19 cellular contexts compared by ENCODE assay signal in genomic region chrX:2967012-2967411, GRCh38. TPM values are rescaled to one million over a fixed set of nuclear protein-coding genes. Genes with fewer than 3 reads are reported as not detected.
DNase-seq lines count a peak whose midpoint lies in the region; ATAC-seq, FAIRE-seq and TF ChIP-seq lines count a peak whose summit lies in the region.
"Had no signal": no experiment of that assay in that cellular context is flagged by ENCODE, and none has a peak within 500 bp of the region (broad histone marks: within the 10 kb centered on the region; RNA-seq: fewer than 3 reads in every experiment).

No MANE protein-coding gene starts in this region.

- no peak overlapping the region for H2AFZ ChIP-seq in PC-3 (ENCODE audit: low read length)

- no peak for FAIRE-seq in pancreas (lab: Jason Lieb, UNC)
- FAIRE-seq: GM12892 had no signal

- H3K27ac ChIP-seq in PC-3 (ENCODE audit: low read length) (no peak overlapping the region), pancreas (no peak overlapping the region)
- H3K27ac ChIP-seq: 22Rv1 had no signal

- no peak overlapping the region for H3K9ac ChIP-seq in PC-3 (ENCODE audit: low read length)

- H3K4me1 ChIP-seq in PC-3 (ENCODE audit: insufficient read depth, low read length): no peaks in the 10 kb centered on the region; the same call in 1 of the 2 replicates
- peaks cover 0 to 22% (median 11%) of the 10 kb centered on the region in 3 donors for H3K4me1 ChIP-seq in pancreas

- CTCF ChIA-PET in PC-3 (lab: Charles Lee): no interaction called here

- H3K4me3 ChIP-seq in PC-3 (ENCODE audit: low read length): no peak overlapping the region
- H3K4me3 ChIP-seq in pancreas: no peak overlapping the region

- H3K27me3 ChIP-seq in PC-3 (ENCODE audit: low read length) (no peaks in the 10 kb centered on the region), pancreas (no peaks in the 10 kb centered on the region)

- H3K9me3 ChIP-seq in PC-3 (ENCODE audit: low read length) (no peaks in the 10 kb centered on the region), pancreas (no peaks in the 10 kb centered on the region)

- H3F3A ChIP-seq in PC-3 (ENCODE audit: low read length, unreplicated experiment): no peaks in the 10 kb centered on the region

- no peaks in the 10 kb centered on the region for H4K20me1 ChIP-seq in PC-3 (ENCODE audit: low read length)

- H3K36me3 ChIP-seq in PC-3 (ENCODE audit: low read depth, low read length) (no peaks in the 10 kb centered on the region), pancreas (no peaks in the 10 kb centered on the region)

- BruUV-seq in PC-3 (replicated peaks; lab: Mats Ljungman, UMichigan): no TSS peak

- H3K79me2 ChIP-seq in PC-3 (ENCODE audit: low read length): no peaks in the 10 kb centered on the region

- H3K9me2 ChIP-seq in PC-3 (replicated peaks; ENCODE audit: low read length): no peaks in the 10 kb centered on the region

- TF ChIP-seq CTCF in PC-3 (conservative IDR thresholded peaks at IDR 0.05; ENCODE audit: low read depth, low read length) (no peak), pancreas (IDR thresholded peaks at IDR 0.05) (no peak)

- intact Hi-C loops in PC-3 (cut with micrococcal nuclease) (no loop called here), left colon (cut with DNase I, micrococcal nuclease) (no loop called here), pancreas (cut with DNase I) (no loop called here)

- no peak for ATAC-seq in PC-3
- peak; percentile 28 for ATAC-seq in left colon
- ATAC-seq in pancreas: peak; percentile 23 to 49 (median 36)
- no peak for ATAC-seq in HG03520 (IDR thresholded peaks at IDR 0.05; ENCODE audit: unreplicated experiment)

- peak overlapping the region; percentile 19; the same call in 1 of the 2 replicates for H3K4me2 ChIP-seq in PC-3 (ENCODE audit: low read length)

- WGBS in pancreas, 2 donors: 25 to 26% methylated on average over 3 of the region's 3 CpGs

- POLR2A ChIA-PET in PC-3 (lab: Charles Lee; ENCODE audit: unreplicated experiment): no interaction called here

- DNase-seq in DMS53 (lab: John Stamatoyannopoulos, UW) (peak; percentile 9), DMS53 treated with DMSO at 0.1 percent for 48 hours (lab: John Stamatoyannopoulos, UW; ENCODE audit: unreplicated experiment) (no peak), PC-3 (no peak), left colon (no peak), pancreas (no peak), ureter (ENCODE audit: low spot score) (no peak), NCI-H187 treated with DMSO at 0.1 percent for 48 hours (lab: John Stamatoyannopoulos, UW) (no peak)
- DNase-seq: AML-193; C1 segment of cervical spinal cord; CD4-positive, alpha-beta T cell; DND-41; GDM1; GOT3; H9 had no signal

RNA-seq across cellular contexts. Expression of gene ARSD, which starts 37.9 kb away (rescaled TPM):
- 13.8 and 26.7 TPM in 2 replicates for total RNA-seq in PC-3 (2014; rRNA removed)
- total RNA-seq in left colon: 100 to 1,000 TPM in 1 of 2 donors, 10 to 100 TPM in 1; 93.1 to 104 TPM
- 10 to 100 TPM; 29.8 to 67.0 (median 52.2) TPM for total RNA-seq in pancreas
- 10 to 100 TPM; 17.8 to 35.7 TPM for polyA plus RNA-seq in pancreas
- total RNA-seq in ureter: 110 TPM

RNA-seq across cellular contexts. Expression of gene ARSH, which starts 39.3 kb away (rescaled TPM):
- total RNA-seq in PC-3 (2014; rRNA removed) (not detected in 2 replicates), left colon (not detected), pancreas (under 1 TPM in 2 of 6 donors, not detected in 4; 0.06 to 0.15 TPM), ureter (0.52 TPM)
- under 1 TPM; 0.05 to 0.11 TPM for polyA plus RNA-seq in pancreas
- total RNA-seq: A673; CD4-positive, alpha-beta T cell; H9; HT1080 had no signal

Comparison
In these comparisons a context has a peak if more than half of its experiments do, and no peak if none do; other contexts are left out.
1. ATAC-seq: peak in left colon (single experiment) and pancreas (4 of 4); none in PC-3 (single experiment) and HG03520 (single experiment).